Comparison of ENCODE assay signal across 8 cellular contexts in genomic region chr1:84122780-84123382, GRCh38. TPM values are rescaled to one million over a fixed set of nuclear protein-coding genes. Genes with fewer than 3 reads are reported as not detected.
A peak's percentile ranks its signal among the peaks of the same experiment; 100 is the strongest.
DNase-seq lines count a peak whose midpoint lies in the region; ATAC-seq and TF ChIP-seq lines count a peak whose summit lies in the region.

No MANE protein-coding gene starts in this region.

- H3K36me3 ChIP-seq in CD4-positive, CD25-positive, alpha-beta regulatory T cell (ENCODE audit: control insufficient read depth, insufficient read depth, low read length), result no peaks in the 10 kb centered on the region
- H3K36me3 ChIP-seq in KMS-11 (ENCODE audit: insufficient read depth) (no peaks in the 10 kb centered on the region), SJCRH30 (peaks cover 6% of the 10 kb centered on the region; the same call in 1 of the 2 replicates), ascending aorta (no peaks in the 10 kb centered on the region)

- H3K27ac Mint-ChIP-seq in CD4-positive, CD25-positive, alpha-beta regulatory T cell, result no peak overlapping the region

- H3K9me3 Mint-ChIP-seq in CD4-positive, CD25-positive, alpha-beta regulatory T cell, result no peaks in the 10 kb centered on the region

- no peaks in the 10 kb centered on the region for H3K36me3 Mint-ChIP-seq in CD4-positive, CD25-positive, alpha-beta regulatory T cell

- no peak overlapping the region for H3K27ac ChIP-seq in CD4-positive, CD25-positive, alpha-beta regulatory T cell (ENCODE audit: insufficient read depth, low read length, poor library complexity, severe bottlenecking)
- H3K27ac ChIP-seq in KMS-11 (no peak overlapping the region), SJCRH30 (no peak overlapping the region), ascending aorta (no peak overlapping the region)

- H3K4me3 ChIP-seq in CD4-positive, CD25-positive, alpha-beta regulatory T cell (ENCODE audit: low read depth, low read length), result no peak overlapping the region
- H3K4me3 ChIP-seq in KMS-11 (IDR thresholded peaks at IDR 0.05; ENCODE audit: insufficient read depth, low read depth, low read length), result no peak overlapping the region
- H3K4me3 ChIP-seq in SJCRH30, result no peak overlapping the region
- no peak overlapping the region for H3K4me3 ChIP-seq in ascending aorta

- H3K27me3 Mint-ChIP-seq in CD4-positive, CD25-positive, alpha-beta regulatory T cell, result peaks cover 27% of the 10 kb centered on the region

- intact Hi-C loops in ascending aorta (cut with DNase I), result loop anchor here (1.0 to 5.0 kb wide), 2 partner anchors 126 to 192 kb away; partner anchors contain the start of gene TTLL7

- DNase-seq in CD4-positive, CD25-positive, alpha-beta regulatory T cell, result peak; percentile 4 to 69 (median 44)
- peak; percentile 38 to 66 for DNase-seq in SJCRH30
- peak in 1 of 2 donors; percentile 69 for DNase-seq in ascending aorta (ENCODE audit: low spot score in 2 of 2)
- DNase-seq in inferior parietal cortex (ENCODE audit: extremely low spot score), result peak; percentile 83
- peak; percentile 60 for DNase-seq in stimulated activated CD4-positive, alpha-beta T cell treated with anti-CD3 and anti-CD28 coated beads, Interleukin-4, amount 100 ng/mL, for 24 hours
- DNase-seq in hepatic stellate cell (ENCODE audit: low spot score), result no peak

- no peak overlapping the region for H2AFZ ChIP-seq in KMS-11 (ENCODE audit: low read depth)

- H3K4me3 Mint-ChIP-seq in CD4-positive, CD25-positive, alpha-beta regulatory T cell, result no peak overlapping the region

- no peaks in the 10 kb centered on the region for H3K4me1 ChIP-seq in CD4-positive, CD25-positive, alpha-beta regulatory T cell (ENCODE audit: control insufficient read depth, insufficient read depth, low read length, poor library complexity, severe bottlenecking)
- H3K4me1 ChIP-seq in KMS-11 (ENCODE audit: low read depth, poor library complexity, severe bottlenecking) (peaks cover 14% of the 10 kb centered on the region), SJCRH30 (peaks cover 14% of the 10 kb centered on the region), ascending aorta (no peaks in the 10 kb centered on the region)

- no peaks in the 10 kb centered on the region for H3K4me1 Mint-ChIP-seq in CD4-positive, CD25-positive, alpha-beta regulatory T cell

- no peaks in the 10 kb centered on the region for H4K20me1 ChIP-seq in KMS-11 (ENCODE audit: insufficient read depth)

- H3K79me2 ChIP-seq in KMS-11 (ENCODE audit: insufficient read depth, low read depth), result no peaks in the 10 kb centered on the region

- H3K4me2 ChIP-seq in KMS-11, result no peak overlapping the region

- peaks cover 16% of the 10 kb centered on the region for H3K27me3 ChIP-seq in CD4-positive, CD25-positive, alpha-beta regulatory T cell (ENCODE audit: control insufficient read depth, insufficient read depth, low read length)
- H3K27me3 ChIP-seq in KMS-11 (ENCODE audit: insufficient read depth, low read depth) (no peaks in the 10 kb centered on the region), SJCRH30 (no peaks in the 10 kb centered on the region), ascending aorta (no peaks in the 10 kb centered on the region)

- no peaks in the 10 kb centered on the region for H3K9me3 ChIP-seq in CD4-positive, CD25-positive, alpha-beta regulatory T cell (ENCODE audit: control insufficient read depth in 2 of 2, low read length in 2 of 2)
- H3K9me3 ChIP-seq in SJCRH30 (replicated peaks) (no peaks in the 10 kb centered on the region), ascending aorta (no peaks in the 10 kb centered on the region)

- peak; percentile 58 for TF ChIP-seq CTCF in KMS-11 (conservative IDR thresholded peaks at IDR 0.05; ENCODE audit: low read depth, low read length)
- TF ChIP-seq CTCF in ascending aorta (IDR thresholded peaks at IDR 0.05), result peak; percentile 42 to 71 (median 63)

- ATAC-seq in CD4-positive, CD25-positive, alpha-beta regulatory T cell (ENCODE audit: low read depth in 2 of 2), result peak; percentile 48 to 55
- peak; percentile 62 for ATAC-seq in GM19328 (IDR thresholded peaks at IDR 0.05; ENCODE audit: unreplicated experiment)

- H3K9ac ChIP-seq in KMS-11, result no peak overlapping the region

RNA-seq across cellular contexts. Expression of gene PRKACB, which starts 21.2 kb away (rescaled TPM):
- total RNA-seq in CD4-positive, CD25-positive, alpha-beta regulatory T cell, result 74.0 TPM
- polyA plus RNA-seq in CD4-positive, CD25-positive, alpha-beta regulatory T cell, result 10 to 100 TPM; 83.2 to 99.5 (median 93.4) TPM
- total RNA-seq in SJCRH30 (2014; rRNA removed; shearing (Covaris generic)), result 29.1 and 31.0 TPM in 2 replicates
- 23.7 TPM for total RNA-seq in ascending aorta
